Comparison of ENCODE assay signal across 1 cellular context in genomic region chr9:97983524-97984187, GRCh38.
A peak's percentile ranks its signal among the peaks of the same experiment; 100 is the strongest.
TF ChIP-seq lines count a peak whose summit lies in the region.

No MANE protein-coding gene starts in this region.

TF ChIP-seq in K562, 482 proteins besides CTCF, POLR2A, EP300 and RAD21 (continued from another document and continues in another):
- TF ChIP-seq THAP12 (CRISPR knock-in tag; IDR thresholded peaks at IDR 0.05) (no peak; the same call in 1 of the 2 replicates), XRCC3 (IDR thresholded peaks at IDR 0.05) (no peak), ETV5 (CRISPR knock-in tag; IDR thresholded peaks at IDR 0.05; ENCODE audit: low read depth) (no peak), PRMT5 (CRISPR knock-in tag; IDR thresholded peaks at IDR 0.05) (no peak), ZNF146 (CRISPR knock-in tag; IDR thresholded peaks at IDR 0.05; ENCODE audit: unreplicated experiment) (no peak), USF2 (CRISPR knock-in tag; IDR thresholded peaks at IDR 0.05) (no peak), POLR2G (IDR thresholded peaks at IDR 0.05; ENCODE audit: low read depth, low read length) (peak; percentile 75), ZBTB2 (IDR thresholded peaks at IDR 0.05) (no peak), GTF2A2 (tag; IDR thresholded peaks at IDR 0.05) (no peak), SRSF7 (optimal IDR thresholded peaks at IDR 0.05; ENCODE audit: low read depth, low read length) (no peak), TCF3 (CRISPR knock-in tag; IDR thresholded peaks at IDR 0.05) (no peak; the same call in 1 of the 2 replicates), ZNF639 (CRISPR knock-in tag; conservative IDR thresholded peaks at IDR 0.05 in 1 of 2, IDR thresholded peaks at IDR 0.05 in 1 of 2) (no peak), E2F6 (IDR thresholded peaks at IDR 0.05; ENCODE audit: borderline replicate concordance in 1 of 2, extremely low read depth in 1 of 2, insufficient read depth in 1 of 2, insufficient read length in 1 of 2, low read depth in 1 of 2, low read length in 1 of 2, poor library complexity in 1 of 2, severe bottlenecking in 1 of 2) (peak in 1 of 2 experiments; percentile 63), ELK3 (CRISPR knock-in tag; IDR thresholded peaks at IDR 0.05) (no peak), ZBTB34 (CRISPR knock-in tag; IDR thresholded peaks at IDR 0.05) (no peak), SPI1 (IDR thresholded peaks at IDR 0.05; ENCODE audit: borderline replicate concordance, low read depth, low read length) (no peak), ELF4 (CRISPR knock-in tag; IDR thresholded peaks at IDR 0.05) (no peak), ZNF212 (CRISPR knock-in tag; IDR thresholded peaks at IDR 0.05) (no peak), RFX5 (IDR thresholded peaks at IDR 0.05; ENCODE audit: low read depth, low read length) (no peak), CEBPZ (IDR thresholded peaks at IDR 0.05; ENCODE audit: borderline replicate concordance, low read depth, low read length) (no peak), CREB3L1 (IDR thresholded peaks at IDR 0.05; ENCODE audit: borderline replicate concordance, low read depth) (no peak), ZNF766 (CRISPR knock-in tag; conservative IDR thresholded peaks at IDR 0.05) (no peak), CREM (IDR thresholded peaks at IDR 0.05; ENCODE audit: low read depth) (no peak), CREBBP (IDR thresholded peaks at IDR 0.05; ENCODE audit: low read depth, low read length) (no peak), ZNF764 (CRISPR knock-in tag; IDR thresholded peaks at IDR 0.05; ENCODE audit: low read depth) (no peak), BCLAF1 (IDR thresholded peaks at IDR 0.05; ENCODE audit: borderline replicate concordance in 1 of 2, control insufficient read depth in 1 of 2, low read depth in 2 of 2, low read length in 1 of 2) (no peak), NFYB (IDR thresholded peaks at IDR 0.05; ENCODE audit: extremely low read depth, insufficient read length) (no peak), TEAD1 (CRISPR knock-in tag; IDR thresholded peaks at IDR 0.05) (no peak), ATF1 (CRISPR knock-in tag; IDR thresholded peaks at IDR 0.05) (no peak), ATF1 (tag; IDR thresholded peaks at IDR 0.05) (no peak), ZNF57 (CRISPR knock-in tag; IDR thresholded peaks at IDR 0.05) (no peak), TARDBP (IDR thresholded peaks at IDR 0.05) (no peak), CREB5 (CRISPR knock-in tag; IDR thresholded peaks at IDR 0.05) (no peak), MCM2 (IDR thresholded peaks at IDR 0.05; ENCODE audit: low read depth) (no peak), KLF6 (CRISPR knock-in tag; IDR thresholded peaks at IDR 0.05; ENCODE audit: borderline replicate concordance) (no peak), HOXB6 (CRISPR knock-in tag; IDR thresholded peaks at IDR 0.05; ENCODE audit: borderline replicate concordance) (no peak), ZFPM2 (CRISPR knock-in tag; IDR thresholded peaks at IDR 0.05) (0 out of 2 replicates have a peak, but pooled peaks have one; percentile 5), ZBED1 (IDR thresholded peaks at IDR 0.05) (no peak), ARID2 (IDR thresholded peaks at IDR 0.05) (no peak), ARHGAP35 (IDR thresholded peaks at IDR 0.05; ENCODE audit: partially characterized antibody) (no peak), GATAD2B (IDR thresholded peaks at IDR 0.05; ENCODE audit: borderline replicate concordance) (no peak)
